ENCODE assay signal across 42 cellular contexts in the genomic region with DNA sequence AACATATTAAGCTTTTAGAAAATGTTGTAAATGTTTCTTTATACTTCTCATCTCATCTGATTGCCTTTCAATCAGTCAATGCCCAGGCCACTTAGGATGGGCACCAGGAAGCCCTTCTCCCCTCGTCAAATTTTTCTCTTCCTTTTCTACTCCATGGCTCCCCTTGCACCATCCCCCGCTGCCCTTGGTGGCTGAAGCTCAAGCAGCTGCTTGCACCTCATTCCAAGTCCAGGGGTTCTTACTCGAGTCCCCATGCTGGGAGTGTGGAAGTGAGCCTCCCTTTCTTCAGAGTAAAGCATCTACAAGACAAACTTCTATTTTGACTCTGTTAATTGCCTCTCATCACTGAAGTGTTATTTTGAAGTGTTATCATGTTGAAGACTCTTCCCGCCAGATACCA. TPM values are rescaled to one million over a fixed set of nuclear protein-coding genes. Genes with fewer than 3 reads are reported as not detected.
"Had no signal": no experiment of that assay in that cellular context is flagged by ENCODE, and none has a peak within 500 bp of the region (broad histone marks: within the 10 kb centered on the region; RNA-seq: fewer than 3 reads in every experiment).

No MANE protein-coding gene starts in this region.

- H3K36me3 Mint-ChIP-seq: activated naive CD4-positive, alpha-beta T cell treated with anti-CD3 and anti-CD28 coated beads, Interleukin-2, amount 10 ng/mL, durations not matched to agents 7 days and 5 days; activated naive CD4-positive, alpha-beta T cell treated with anti-CD3 and anti-CD28 coated beads, Interleukin-2, amount 50 U/mL, for 24 hours; activated naive CD8-positive, alpha-beta T cell; activated naive CD8-positive, alpha-beta T cell treated with anti-CD3 and anti-CD28 coated beads, Interleukin-2, amount 10 ng/mL, durations not matched to agents 7 days and 5 days; brain had no signal

- H3K4me3 ChIP-seq: adrenal gland, ascending aorta, body of pancreas, breast epithelium, cardiac muscle cell had no signal

- DNase-seq: activated effector memory CD4-positive, alpha-beta T cell treated with anti-CD3 and anti-CD28 coated beads, Interleukin-2, amount 50 U/mL, for 16 hours; activated effector memory CD4-positive, alpha-beta T cell treated with Interleukin-2 at 50 U/mL for 16 hours; activated gamma-delta T cell; activated gamma-delta T cell treated with Interleukin-2 at 50 U/mL for 16 hours; activated naive CD4-positive, alpha-beta T cell; activated naive CD4-positive, alpha-beta T cell treated with anti-CD3 and anti-CD28 coated beads for 36 hours; activated naive CD4-positive, alpha-beta T cell treated with anti-CD3 and anti-CD28 coated beads, Interleukin-2, amount 10 ng/mL, durations not matched to agents 7 days and 5 days; activated naive CD4-positive, alpha-beta T cell treated with anti-CD3 and anti-CD28 coated beads, Interleukin-2, amount 50 U/mL, for 16 hours; activated naive CD4-positive, alpha-beta T cell treated with Interleukin-2 at 50 U/mL for 16 hours; activated naive CD8-positive, alpha-beta T cell treated with anti-CD3 and anti-CD28 coated beads for 36 hours; activated naive CD8-positive, alpha-beta T cell treated with anti-CD3 and anti-CD28 coated beads, Interleukin-2, amount 10 ng/mL, durations not matched to agents 7 days and 5 days; activated naive CD8-positive, alpha-beta T cell treated with anti-CD3 and anti-CD28 coated beads, Interleukin-2, amount 50 U/mL, for 24 hours; activated T-cell treated with anti-CD3 and anti-CD28 coated beads, Interleukin-2, amount 50 U/mL, for 1 hour; activated T-cell treated with anti-CD3 and anti-CD28 coated beads, Interleukin-2, amount 50 U/mL, for 24 hours; activated T-cell treated with anti-CD3 and anti-CD28 coated beads, Interleukin-2, amount 50 U/mL, for 4 hours; activated T-cell treated with anti-CD3 and anti-CD28 coated beads, Interleukin-2, amount 50 U/mL, for 48 hours; adrenal gland; amniotic stem cell; amygdala; anterior cingulate cortex; aorta; body of pancreas; brain microvascular endothelial cell; caudate nucleus; central memory CD4-positive, alpha-beta T cell; cerebellar nuclear complex had no signal

- H3K9me3 Mint-ChIP-seq: activated naive CD4-positive, alpha-beta T cell treated with anti-CD3 and anti-CD28 coated beads, Interleukin-2, amount 10 ng/mL, durations not matched to agents 7 days and 5 days; activated naive CD4-positive, alpha-beta T cell treated with anti-CD3 and anti-CD28 coated beads, Interleukin-2, amount 50 U/mL, for 24 hours; activated naive CD8-positive, alpha-beta T cell treated with anti-CD3 and anti-CD28 coated beads, Interleukin-2, amount 10 ng/mL, durations not matched to agents 7 days and 5 days; activated naive CD8-positive, alpha-beta T cell treated with anti-CD3 and anti-CD28 coated beads, Interleukin-2, amount 50 U/mL, for 24 hours; activated T-cell treated with anti-CD3 and anti-CD28 coated beads, Interleukin-2, amount 50 U/mL, for 4 hours; activated T-helper 2 cell treated with anti-CD3 and anti-CD28 coated beads, Interferon-gamma antibody, Interleukin-2, Interleukin-4, amounts not matched to agents 10 μg/mL and 5 μg/mL and 100 μg/mL, durations not matched to agents 14 hours and 24 hours and 36 hours; central memory CD8-positive, alpha-beta T cell had no signal

- H3K36me3 ChIP-seq: adrenal gland, ascending aorta, brain microvascular endothelial cell, breast epithelium, cardiac muscle cell had no signal

- H3K27ac ChIP-seq: adrenal gland, ascending aorta, body of pancreas, brain microvascular endothelial cell, breast epithelium, cardiac muscle cell had no signal

- H3K4me1 Mint-ChIP-seq: activated naive CD4-positive, alpha-beta T cell treated with anti-CD3 and anti-CD28 coated beads, Interleukin-2, amount 10 ng/mL, durations not matched to agents 7 days and 5 days; activated naive CD4-positive, alpha-beta T cell treated with anti-CD3 and anti-CD28 coated beads, Interleukin-2, amount 50 U/mL, for 24 hours; activated naive CD8-positive, alpha-beta T cell treated with anti-CD3 and anti-CD28 coated beads for 36 hours; activated naive CD8-positive, alpha-beta T cell treated with anti-CD3 and anti-CD28 coated beads, Interleukin-2, amount 10 ng/mL, durations not matched to agents 7 days and 5 days; activated naive CD8-positive, alpha-beta T cell treated with anti-CD3 and anti-CD28 coated beads, Interleukin-2, amount 50 U/mL, for 24 hours; activated T-helper 17 cell treated with anti-CD3 and anti-CD28 coated beads, Interleukin-2, amount 50 U/mL, for 72 hours; brain; central memory CD8-positive, alpha-beta T cell had no signal

- H3K27ac Mint-ChIP-seq: activated naive CD4-positive, alpha-beta T cell treated with anti-CD3 and anti-CD28 coated beads for 36 hours; activated naive CD4-positive, alpha-beta T cell treated with anti-CD3 and anti-CD28 coated beads, Interleukin-2, amount 10 ng/mL, durations not matched to agents 7 days and 5 days; activated naive CD4-positive, alpha-beta T cell treated with anti-CD3 and anti-CD28 coated beads, Interleukin-2, amount 50 U/mL, for 24 hours; activated naive CD4-positive, alpha-beta T cell treated with anti-CD3 and anti-CD28 coated beads, Interleukin-2, amount 50 U/mL, for 72 hours; activated naive CD8-positive, alpha-beta T cell; activated naive CD8-positive, alpha-beta T cell treated with anti-CD3 and anti-CD28 coated beads for 36 hours; activated naive CD8-positive, alpha-beta T cell treated with anti-CD3 and anti-CD28 coated beads, Interleukin-2, amount 10 ng/mL, durations not matched to agents 7 days and 5 days; activated naive CD8-positive, alpha-beta T cell treated with anti-CD3 and anti-CD28 coated beads, Interleukin-2, amount 50 U/mL, for 24 hours; activated T-cell treated with anti-CD3 and anti-CD28 coated beads, Interleukin-2, amount 50 U/mL, for 24 hours; activated T-helper 1 cell treated with anti-CD3 and anti-CD28 coated beads, Interleukin-12 subunit alpha, Interleukin-12 subunit beta, Interleukin-2, Interleukin-4 antibody, amounts not matched to agents 30 ng/mL and 10 ng/mL and 1 ng/mL, durations not matched to agents 14 hours and 24 hours and 36 hours; activated T-helper 17 cell treated with anti-CD3 and anti-CD28 coated beads, Interleukin-2, amount 50 U/mL, for 72 hours; activated T-helper 2 cell treated with anti-CD3 and anti-CD28 coated beads, Interferon-gamma antibody, Interleukin-2, Interleukin-4, amounts not matched to agents 10 μg/mL and 5 μg/mL and 100 μg/mL, durations not matched to agents 14 hours and 24 hours and 36 hours; brain had no signal

- H3K4me1 ChIP-seq: adrenal gland, ascending aorta, body of pancreas, breast epithelium had no signal

- H3K4me3 Mint-ChIP-seq: activated naive CD4-positive, alpha-beta T cell treated with anti-CD3 and anti-CD28 coated beads for 36 hours; activated naive CD4-positive, alpha-beta T cell treated with anti-CD3 and anti-CD28 coated beads, Interleukin-2, amount 10 ng/mL, durations not matched to agents 7 days and 5 days; activated naive CD4-positive, alpha-beta T cell treated with anti-CD3 and anti-CD28 coated beads, Interleukin-2, amount 50 U/mL, for 24 hours; activated naive CD8-positive, alpha-beta T cell; activated naive CD8-positive, alpha-beta T cell treated with anti-CD3 and anti-CD28 coated beads for 36 hours; activated naive CD8-positive, alpha-beta T cell treated with anti-CD3 and anti-CD28 coated beads, Interleukin-2, amount 10 ng/mL, durations not matched to agents 7 days and 5 days; activated naive CD8-positive, alpha-beta T cell treated with anti-CD3 and anti-CD28 coated beads, Interleukin-2, amount 50 U/mL, for 24 hours; activated T-cell treated with anti-CD3 and anti-CD28 coated beads, Interleukin-2, amount 50 U/mL, for 24 hours; activated T-cell treated with anti-CD3 and anti-CD28 coated beads, Interleukin-2, amount 50 U/mL, for 4 hours; activated T-helper 1 cell treated with anti-CD3 and anti-CD28 coated beads, Interleukin-12 subunit alpha, Interleukin-12 subunit beta, Interleukin-2, Interleukin-4 antibody, amounts not matched to agents 30 ng/mL and 10 ng/mL and 1 ng/mL, durations not matched to agents 14 hours and 24 hours and 36 hours; activated T-helper 17 cell treated with anti-CD3 and anti-CD28 coated beads, Interleukin-2, amount 50 U/mL, for 72 hours; brain; central memory CD8-positive, alpha-beta T cell had no signal

- ATAC-seq: activated naive CD4-positive, alpha-beta T cell treated with anti-CD3 and anti-CD28 coated beads, Interleukin-2, amount 50 U/mL, for 72 hours; activated naive CD8-positive, alpha-beta T cell treated with anti-CD3 and anti-CD28 coated beads, Interleukin-2, amount 50 U/mL, for 24 hours; activated T-cell treated with anti-CD3 and anti-CD28 coated beads, Interleukin-2, amount 50 U/mL, for 4 hours; activated T-helper 17 cell treated with anti-CD3 and anti-CD28 coated beads, Interleukin-2, amount 50 U/mL, for 72 hours; body of pancreas had no signal

- H3K27me3 ChIP-seq: adrenal gland, ascending aorta, body of pancreas, brain microvascular endothelial cell, breast epithelium, cardiac muscle cell had no signal

RNA-seq across cellular contexts. Expression of a gene that starts 39.7 kb away (rescaled TPM):
- total RNA-seq: activated naive CD4-positive, alpha-beta T cell treated with anti-CD3 and anti-CD28 coated beads for 36 hours; activated naive CD4-positive, alpha-beta T cell treated with anti-CD3 and anti-CD28 coated beads, Interleukin-2, amount 50 U/mL, for 72 hours; activated naive CD8-positive, alpha-beta T cell treated with anti-CD3 and anti-CD28 coated beads for 36 hours; activated naive CD8-positive, alpha-beta T cell treated with anti-CD3 and anti-CD28 coated beads, Interleukin-2, amount 10 ng/mL, durations not matched to agents 7 days and 5 days; activated T-cell treated with anti-CD3 and anti-CD28 coated beads, Interleukin-2, amount 50 U/mL, for 4 hours; activated T-helper 1 cell treated with anti-CD3 and anti-CD28 coated beads, Interleukin-12 subunit alpha, Interleukin-12 subunit beta, Interleukin-2, Interleukin-4 antibody, amounts not matched to agents 30 ng/mL and 10 ng/mL and 1 ng/mL, durations not matched to agents 14 hours and 24 hours and 36 hours; activated T-helper 17 cell treated with anti-CD3 and anti-CD28 coated beads, Interleukin-2, amount 50 U/mL, for 72 hours; activated T-helper 2 cell treated with anti-CD3 and anti-CD28 coated beads, Interferon-gamma antibody, Interleukin-2, Interleukin-4, amounts not matched to agents 10 μg/mL and 5 μg/mL and 100 μg/mL, durations not matched to agents 14 hours and 24 hours and 36 hours; adrenal gland; aorta; ascending aorta; astrocyte; body of pancreas; breast epithelium; bronchial epithelial cell; cardiac muscle cell; cardiac septum; cerebellum; chondrocyte had no signal
- polyA plus RNA-seq: adrenal gland, aorta, cardiac muscle cell had no signal
